15 cellular contexts compared by ENCODE assay signal in the genomic region with DNA sequence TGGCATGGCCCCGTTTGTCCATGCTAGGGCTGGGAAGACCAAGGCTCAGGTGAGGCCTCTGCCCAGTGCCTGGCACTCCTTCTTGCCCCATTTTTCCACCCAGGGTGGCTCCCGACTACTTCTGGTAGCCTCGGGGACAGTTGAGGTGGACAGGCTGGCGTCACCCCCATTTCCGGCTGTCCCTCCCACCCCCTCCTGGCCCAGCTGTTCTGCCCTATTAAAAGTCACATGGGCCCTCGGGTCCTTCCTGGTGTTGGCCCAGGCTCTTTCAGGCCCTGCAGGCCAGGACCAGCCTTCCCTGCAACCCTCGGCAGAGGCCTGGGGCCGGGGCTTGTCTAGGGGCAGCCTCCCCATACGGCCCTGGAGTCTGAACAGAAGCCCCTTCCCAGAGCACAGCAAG. TPM values are rescaled to one million over a fixed set of nuclear protein-coding genes. Genes with fewer than 3 reads are reported as not detected.
DNase-seq lines count a peak whose midpoint lies in the region; ATAC-seq, FAIRE-seq and TF ChIP-seq lines count a peak whose summit lies in the region.
"Had no signal": no experiment of that assay in that cellular context is flagged by ENCODE, and none has a peak within 500 bp of the region (broad histone marks: within the 10 kb centered on the region; RNA-seq: fewer than 3 reads in every experiment).

No MANE protein-coding gene starts in this region.

- H3K4me1 Mint-ChIP-seq in immature natural killer cell = peaks cover 69 to 78% of the 10 kb centered on the region in 2 donors

- H3K4me3 ChIP-seq in GM06990 (replicated peaks; ENCODE audit: low read depth, low read length) (peak overlapping the region; percentile 60), SJSA1 (no peak overlapping the region), small intestine (ENCODE audit: low read depth in 1 of 2, low read length in 2 of 2) (no peak overlapping the region)

- intact Hi-C loops in posterior vena cava (cut with DNase I) = no loop called here

- H3K36me3 Mint-ChIP-seq in immature natural killer cell = no peaks in the 10 kb centered on the region
- H3K36me3 Mint-ChIP-seq: activated naive CD8-positive, alpha-beta T cell; CD4-positive, CD25-positive, alpha-beta regulatory T cell had no signal

- H3K4me1 ChIP-seq in SJSA1 (replicated peaks) (peaks cover 45% of the 10 kb centered on the region), small intestine (ENCODE audit: control insufficient read depth in 2 of 2, insufficient read depth in 1 of 2, low read depth in 1 of 2, low read length in 1 of 2) (peaks cover 0 to 6% of the 10 kb centered on the region in 2 donors)

- H3K27ac ChIP-seq in SJSA1 = peak overlapping the region; percentile 16
- peak overlapping the region; percentile 45 to 59 for H3K27ac ChIP-seq in small intestine (ENCODE audit: low read depth in 1 of 2, low read length in 1 of 2)

- H3K36me3 ChIP-seq in GM06990 (ENCODE audit: control insufficient read depth, insufficient read depth, low read length) (peaks cover 12% of the 10 kb centered on the region), SJSA1 (peaks cover 85% of the 10 kb centered on the region), small intestine (ENCODE audit: control insufficient read depth in 2 of 2, insufficient read depth in 2 of 2, low read length in 2 of 2) (peaks cover 0 to 2% of the 10 kb centered on the region in 2 donors)

- in situ Hi-C loops in GM13977 (cut with MboI; ENCODE audit: low pct_unique_long_range_greater_than_20kb, low sequenced_read_pairs, unreplicated experiment) = no loop called here

- FAIRE-seq in small intestine (lab: Jason Lieb, UNC) = no peak

- WGBS in small intestine, 3 donors = 57 to 78% (median 68%) methylated on average over 9 of the region's 9 CpGs

- ATAC-seq in GM21447 (IDR thresholded peaks at IDR 0.05; ENCODE audit: unreplicated experiment) = no peak

- no peaks in the 10 kb centered on the region for H3K27me3 ChIP-seq in GM06990 (replicated peaks; ENCODE audit: control insufficient read depth, insufficient read depth, low read length)
- H3K27me3 ChIP-seq in SJSA1 (replicated peaks) = no peaks in the 10 kb centered on the region
- H3K27me3 ChIP-seq in small intestine (ENCODE audit: control insufficient read depth in 2 of 2, insufficient read depth in 2 of 2, low read length in 2 of 2) = no peaks in the 10 kb centered on the region

- H3K27ac Mint-ChIP-seq in immature natural killer cell = peak overlapping the region in 5 of 6 donors; percentile 70 to 93 (median 83)

- TF ChIP-seq CTCF in GM06990 (IDR thresholded peaks at IDR 0.05; ENCODE audit: insufficient read depth, low read length, poor library complexity, severe bottlenecking) (no peak), GM13977 (IDR thresholded peaks at IDR 0.05; ENCODE audit: extremely low read depth, insufficient read depth, missing control alignments) (no peak)

- H3K27me3 Mint-ChIP-seq in immature natural killer cell (ENCODE audit: low read depth in 3 of 3) = peaks cover 6 to 14% (median 12%) of the 10 kb centered on the region in 3 donors
- H3K27me3 Mint-ChIP-seq: activated CD4-positive, alpha-beta T cell treated with anti-CD3 and anti-CD28 coated beads, Interleukin-2, amount 10 ng/mL, durations not matched to agents 24 days and 14 days; activated naive CD8-positive, alpha-beta T cell; CD4-positive, CD25-positive, alpha-beta regulatory T cell had no signal

- peak overlapping the region; percentile 72 to 93 (median 77) for H3K4me3 Mint-ChIP-seq in immature natural killer cell
- H3K4me3 Mint-ChIP-seq: activated CD4-positive, alpha-beta T cell treated with anti-CD3 and anti-CD28 coated beads, Interleukin-2, amount 10 ng/mL, durations not matched to agents 24 days and 14 days; activated naive CD8-positive, alpha-beta T cell had no signal

- DNase-seq in GM06990 (ENCODE audit: extremely low read depth, insufficient read length) = no peak
- DNase-seq in SJSA1 (ENCODE audit: low read depth in 1 of 2, low spot score in 2 of 2) = no peak
- DNase-seq in immature natural killer cell = no peak
- DNase-seq in small intestine = no peak
- DNase-seq in DMS79 treated with DMSO at 0.1 percent for 48 hours (lab: John Stamatoyannopoulos, UW) = no peak
- DNase-seq in posterior vena cava (ENCODE audit: low spot score) = no peak
- no peak for DNase-seq in GM13977 (ENCODE audit: low spot score)
- DNase-seq: activated CD4-positive, alpha-beta T cell treated with anti-CD3 and anti-CD28 coated beads, Interleukin-2, amount 10 ng/mL, durations not matched to agents 24 days and 14 days; KBM-7; SHP77; stimulated activated CD8-positive, alpha-beta memory T cell treated with anti-CD3 and anti-CD28 coated beads, Interleukin-4, amount 100 ng/mL, for 48 hours had no signal

- H3K9me3 ChIP-seq in SJSA1 (replicated peaks) (no peaks in the 10 kb centered on the region), small intestine (ENCODE audit: control insufficient read depth, low read depth) (no peaks in the 10 kb centered on the region)

- no peaks in the 10 kb centered on the region for H3K9me3 Mint-ChIP-seq in immature natural killer cell
- H3K9me3 Mint-ChIP-seq: activated CD4-positive, alpha-beta T cell treated with anti-CD3 and anti-CD28 coated beads, Interleukin-2, amount 10 ng/mL, durations not matched to agents 24 days and 14 days had no signal

RNA-seq across cellular contexts. Expression of a gene that starts 9.5 kb away (rescaled TPM):
- 140 and 219 TPM in 2 replicates for total RNA-seq in SJSA1 (2014; rRNA removed; shearing (Covaris generic))
- polyA plus RNA-seq in immature natural killer cell (10 to 100 TPM; 33.1 to 56.9 (median 49.7) TPM), small intestine (100 to 1,000 TPM in 1 of 3 donors, 10 to 100 TPM in 2; 11.0 to 231 (median 37.3) TPM)
- total RNA-seq in posterior vena cava = 100 to 1,000 TPM; 616 to 784 TPM

RNA-seq across cellular contexts. Expression of a gene that starts 14.0 kb away (rescaled TPM):
- 120 and 128 TPM in 2 replicates for total RNA-seq in SJSA1 (2014; rRNA removed; shearing (Covaris generic))
- polyA plus RNA-seq in immature natural killer cell = 100 to 1,000 TPM in 2 of 3 donors, 10 to 100 TPM in 1; 87.7 to 111 (median 108) TPM
- 100 to 1,000 TPM in 1 of 3 donors, 10 to 100 TPM in 2; 49.2 to 113 (median 77.4) TPM for polyA plus RNA-seq in small intestine
- 10 to 100 TPM; 47.4 to 49.6 TPM for total RNA-seq in posterior vena cava

RNA-seq across cellular contexts. Expression of a gene that starts 57.7 kb away (rescaled TPM):
- not detected in 2 replicates for total RNA-seq in SJSA1 (2014; rRNA removed; shearing (Covaris generic))
- not detected for polyA plus RNA-seq in immature natural killer cell
- 1 to 10 TPM; 2.6 to 10.0 (median 3.1) TPM for polyA plus RNA-seq in small intestine
- not detected for total RNA-seq in posterior vena cava
- total RNA-seq: activated CD4-positive, alpha-beta T cell treated with anti-CD3 and anti-CD28 coated beads, Interleukin-2, amount 10 ng/mL, durations not matched to agents 24 days and 14 days; kidney epithelial cell had no signal
- polyA plus RNA-seq: CD4-positive, CD25-positive, alpha-beta regulatory T cell had no signal

RNA-seq across cellular contexts. Expression of a gene that starts 58.2 kb away (rescaled TPM):
- not detected in 2 replicates for total RNA-seq in SJSA1 (2014; rRNA removed; shearing (Covaris generic))
- 1 to 10 TPM in 1 of 3 donors, under 1 TPM in 2; 0.13 to 1.1 (median 0.73) TPM for polyA plus RNA-seq in immature natural killer cell
- 10 to 100 TPM; 18.4 to 54.4 (median 21.5) TPM for polyA plus RNA-seq in small intestine
- total RNA-seq in posterior vena cava = 1 to 10 TPM; 4.7 to 7.2 TPM
